24 cellular contexts compared by ENCODE assay signal in the genomic region with DNA sequence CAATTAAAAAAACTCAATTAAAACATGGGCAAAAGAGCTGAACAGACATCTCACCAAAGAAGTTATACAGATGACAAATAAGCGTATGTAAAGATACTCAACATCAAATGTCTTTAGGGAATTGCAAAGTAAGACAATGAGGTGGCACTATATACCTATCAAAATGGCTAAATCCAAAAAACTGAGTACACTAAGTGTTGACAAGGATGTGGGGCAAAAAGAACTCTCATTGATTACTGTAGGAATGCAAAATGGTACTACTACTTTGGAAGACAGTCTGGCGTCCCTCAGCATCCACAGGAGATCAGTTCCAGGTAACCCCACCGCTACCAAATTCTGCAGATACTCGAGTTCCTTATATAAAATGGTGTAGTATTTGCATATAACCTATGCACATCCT.
DNase-seq lines count a peak whose midpoint lies in the region; ATAC-seq, FAIRE-seq and TF ChIP-seq lines count a peak whose summit lies in the region.
"Had no signal": no experiment of that assay in that cellular context is flagged by ENCODE, and none has a peak within 500 bp of the region (broad histone marks: within the 10 kb centered on the region; RNA-seq: fewer than 3 reads in every experiment).

No MANE protein-coding gene starts in this region.

- no peak for TF ChIP-seq EP300 in K562 (IDR thresholded peaks at IDR 0.05; ENCODE audit: low read length)

- in situ Hi-C loops in K562 (cut with MboI), result no loop called here

- no peak for TF ChIP-seq POLR2A in heart left ventricle (IDR thresholded peaks at IDR 0.05)
- TF ChIP-seq POLR2A in K562 (conservative IDR thresholded peaks at IDR 0.05), result no peak

- no peaks in the 10 kb centered on the region for H3K79me2 ChIP-seq in K562 (ENCODE audit: control insufficient read depth, insufficient read depth, low read length)

- H3K9ac ChIP-seq in K562 (ENCODE audit: insufficient read depth in 1 of 2, low read depth in 2 of 2, low read length in 2 of 2), result no peak overlapping the region
- H3K9ac ChIP-seq: BLaER1 had no signal

- H3K36me3 ChIP-seq in heart left ventricle (no peaks in the 10 kb centered on the region), K562 (ENCODE audit: control insufficient read depth, insufficient read depth, low read length) (no peaks in the 10 kb centered on the region)
- H3K36me3 ChIP-seq: BE2C, BLaER1 had no signal

- FAIRE-seq in K562 (lab: Jason Lieb, UNC), result no peak
- FAIRE-seq: GM12878, GM12892, GM18507 had no signal

- H3K4me2 ChIP-seq in K562 (ENCODE audit: insufficient read depth, low read length), result no peak overlapping the region
- H3K4me2 ChIP-seq: BLaER1 had no signal

- no peaks in the 10 kb centered on the region for H3K27me3 ChIP-seq in heart left ventricle
- peaks cover 8 to 28% of the 10 kb centered on the region in 2 experiments for H3K27me3 ChIP-seq in K562 (ENCODE audit: control insufficient read depth in 2 of 2, insufficient read depth in 2 of 2, low read length in 2 of 2)
- H3K27me3 ChIP-seq: BE2C, BLaER1 had no signal

- intact Hi-C loops in cardiac septum (cut with DNase I), result no loop called here
- intact Hi-C loops in heart left ventricle (cut with DNase I), result no loop called here
- intact Hi-C loops in K562 (cut with micrococcal nuclease), result no loop called here

- H3K4me1 ChIP-seq in heart left ventricle, result peaks cover 0 to 18% (median 11%) of the 10 kb centered on the region in 12 donors
- H3K4me1 ChIP-seq in K562 (replicated peaks in 1 of 2; ENCODE audit: control insufficient read depth in 2 of 2, insufficient read depth in 2 of 2, low read length in 2 of 2), result no peaks in the 10 kb centered on the region; a peak in 1 of 5 replicates
- H3K4me1 ChIP-seq: BE2C had no signal

- H3K9me1 ChIP-seq in K562 (ENCODE audit: control insufficient read depth, insufficient read depth, low read length), result no peaks in the 10 kb centered on the region

- BruUV-seq in K562 (replicated peaks; lab: Mats Ljungman, UMichigan), result no TSS peak

- H3K9me3 ChIP-seq in heart left ventricle, result peaks cover 0 to 39% (median 2%) of the 10 kb centered on the region in 12 donors
- H3K9me3 ChIP-seq in K562 (replicated peaks; ENCODE audit: control insufficient read depth, insufficient read depth, low read depth, low read length), result no peaks in the 10 kb centered on the region
- H3K9me3 ChIP-seq: BE2C had no signal

- H4K20me1 ChIP-seq in K562 (replicated peaks; ENCODE audit: control insufficient read depth, insufficient read depth, low read length), result no peaks in the 10 kb centered on the region
- H4K20me1 ChIP-seq: BLaER1 had no signal

- H3K4me3 ChIP-seq in heart left ventricle (no peak overlapping the region), K562 (no peak overlapping the region)
- H3K4me3 ChIP-seq: BLaER1, GM12878 had no signal

- H2AFZ ChIP-seq in K562 (ENCODE audit: low read depth, low read length), result no peak overlapping the region

- POLR2A ChIA-PET in K562 (lab: Yijun Ruan, JAX), result no interaction called here

- CTCF ChIA-PET in K562 (lab: Yijun Ruan, JAX; ENCODE audit: low intra/inter-chr PET ratio), result no interaction called here

- no peak overlapping the region for H3K27ac ChIP-seq in heart left ventricle
- no peak overlapping the region for H3K27ac ChIP-seq in K562 (ENCODE audit: extremely low read depth, low read depth, low read length)
- H3K27ac ChIP-seq: 22Rv1, BLaER1 had no signal

- 70 to 86% (median 73%) methylated on average over 4 of the region's 4 CpGs for whole genome bisulfite sequencing in heart left ventricle, 4 donors
- WGBS in K562 (ENCODE audit: insufficient coverage, low coverage, missing lambda C conversion rate), result 3% methylated on average over 4 of the region's 4 CpGs

- DNase-seq in cardiac septum (ENCODE audit: low spot score) (peak; percentile 10), heart left ventricle (no peak), K562 (ENCODE audit: extremely low read depth in 1 of 4, low spot score in 3 of 4) (no peak)
- DNase-seq: ACHN; BE2C; C1 segment of cervical spinal cord; CD4-positive, alpha-beta memory T cell; CD4-positive, CD25-positive, alpha-beta regulatory T cell; CD8-positive, alpha-beta memory T cell; COR-L47; DMS 273 treated with DMSO at 0.1 percent for 48 hours; DMS153; DMS53; DMS79; DND-41; EL; GDM1 had no signal

- ATAC-seq in heart left ventricle, result no peak
- ATAC-seq in K562, result no peak
- no peak for ATAC-seq in GM19455 (IDR thresholded peaks at IDR 0.05; ENCODE audit: unreplicated experiment)
- no peak for ATAC-seq in GM21528 (IDR thresholded peaks at IDR 0.05; ENCODE audit: low FRiP score, unreplicated experiment)
- ATAC-seq: GM12878 had no signal

- TF ChIP-seq CTCF in heart left ventricle (IDR thresholded peaks at IDR 0.05) (no peak), K562 (IDR thresholded peaks at IDR 0.05 in 2 of 3, conservative IDR thresholded peaks at IDR 0.05 in 1 of 3; ENCODE audit: insufficient read depth in 2 of 3, low read depth in 1 of 3, low read length in 3 of 3) (no peak)

- TF ChIP-seq RAD21 in K562 (CRISPR knock-in tag; conservative IDR thresholded peaks at IDR 0.05 in 1 of 2, IDR thresholded peaks at IDR 0.05 in 1 of 2), result no peak

TF ChIP-seq in K562, 482 proteins besides CTCF, POLR2A, EP300 and RAD21:
- TF ChIP-seq MCM3 (IDR thresholded peaks at IDR 0.05) (no peak), PHF8 (IDR thresholded peaks at IDR 0.05; ENCODE audit: borderline replicate concordance, low read length) (no peak), RBM25 (IDR thresholded peaks at IDR 0.05; ENCODE audit: low read depth, low read length, severe bottlenecking) (peak; percentile 51)
